In the genomic region with DNA sequence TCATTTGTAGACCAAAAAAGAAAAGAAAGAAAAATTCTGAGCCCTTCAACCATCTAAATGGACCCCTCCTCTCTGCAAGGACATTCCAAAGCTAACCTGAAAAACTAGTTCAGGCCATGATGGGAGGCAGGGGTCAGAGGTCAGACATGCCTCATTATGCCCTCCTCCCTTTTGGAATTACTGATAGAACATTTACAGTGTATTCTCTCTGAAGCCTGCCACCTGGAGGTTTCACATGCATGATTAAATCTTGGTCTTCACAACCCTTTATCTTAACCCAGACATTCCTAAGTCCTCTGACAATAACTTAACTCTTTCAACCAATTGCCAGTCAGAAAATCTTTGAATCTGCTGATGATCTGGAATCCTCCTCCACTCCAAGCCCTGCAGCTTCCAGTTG, we compare ENCODE assay signal across 9 cellular contexts.
DNase-seq lines count a peak whose midpoint lies in the region; ATAC-seq and TF ChIP-seq lines count a peak whose summit lies in the region.
"Had no signal": no experiment of that assay in that cellular context is flagged by ENCODE, and none has a peak within 500 bp of the region (broad histone marks: within the 10 kb centered on the region; RNA-seq: fewer than 3 reads in every experiment).

No MANE protein-coding gene starts in this region.

- peaks cover 0 to 10% (median 0%) of the 10 kb centered on the region in 3 donors for H3K27me3 ChIP-seq in stomach

- H3K9me3 ChIP-seq in stomach, result peaks cover 0 to 9% (median 0%) of the 10 kb centered on the region in 4 donors

- POLR2A ChIA-PET in activated CD4-positive, alpha-beta memory T cell treated with anti-CD3 and anti-CD28 coated beads for 36 hours (lab: Charles Lee), result interaction anchor here (1.0 kb wide), 1 partner anchor 361 kb away, joined by 3 read pairs; a partner anchor contains a TSS

- no peak for TF ChIP-seq EP300 in stomach (IDR thresholded peaks at IDR 0.05)

- peaks cover 22% of the 10 kb centered on the region for H3K4me1 Mint-ChIP-seq in activated CD4-positive, alpha-beta memory T cell treated with anti-CD3 and anti-CD28 coated beads for 36 hours (ENCODE audit: low read depth)
- H3K4me1 Mint-ChIP-seq: CD14-positive monocyte had no signal

- peak; percentile 91 for DNase-seq in ACHN
- DNase-seq in GM13976 (ENCODE audit: low spot score), result no peak
- no peak for DNase-seq in activated CD4-positive, alpha-beta memory T cell treated with anti-CD3 and anti-CD28 coated beads for 36 hours
- peak; percentile 88 for DNase-seq in glomerular visceral epithelial cell (ENCODE audit: extremely low spot score)
- no peak for DNase-seq in OCI-M2 (lab: John Stamatoyannopoulos, UW; ENCODE audit: unreplicated experiment)
- no peak for DNase-seq in stomach

- H3K4me3 Mint-ChIP-seq in activated CD4-positive, alpha-beta memory T cell treated with anti-CD3 and anti-CD28 coated beads for 36 hours, result peak overlapping the region; percentile 21
- H3K4me3 Mint-ChIP-seq: CD14-positive monocyte had no signal

- TF ChIP-seq POLR2A in stomach (IDR thresholded peaks at IDR 0.05), result no peak

- in situ Hi-C loops in ACHN (cut with HindIII; ENCODE audit: low pct_ligation_motif_present, low pct_unique_long_range_greater_than_20kb, low sequenced_read_pairs), result no loop called here
- in situ Hi-C loops in GM13976 (cut with MboI; ENCODE audit: low sequenced_read_pairs, unreplicated experiment), result loop anchor here (10.0 to 25.0 kb wide), 2 partner anchors 368 to 976 kb away; no protein-coding TSS in a partner anchor

- H3K9me3 Mint-ChIP-seq in activated CD4-positive, alpha-beta memory T cell treated with anti-CD3 and anti-CD28 coated beads for 36 hours, result no peaks in the 10 kb centered on the region

- ATAC-seq in GM21526 (IDR thresholded peaks at IDR 0.05; ENCODE audit: low FRiP score, unreplicated experiment) (no peak), HG03196 (IDR thresholded peaks at IDR 0.05; ENCODE audit: unreplicated experiment) (no peak)

- H3K4me1 ChIP-seq in stomach, result peaks cover 0 to 9% (median 3%) of the 10 kb centered on the region in 4 donors

- H3K27me3 Mint-ChIP-seq in activated CD4-positive, alpha-beta memory T cell treated with anti-CD3 and anti-CD28 coated beads for 36 hours, result no peaks in the 10 kb centered on the region

- TF ChIP-seq CTCF in GM13976 (IDR thresholded peaks at IDR 0.05; ENCODE audit: borderline replicate concordance, control extremely low read depth, extremely low read depth, insufficient read depth, missing control alignments) (peak; percentile 15), stomach (IDR thresholded peaks at IDR 0.05) (no peak)

- no peaks in the 10 kb centered on the region for H3K36me3 Mint-ChIP-seq in activated CD4-positive, alpha-beta memory T cell treated with anti-CD3 and anti-CD28 coated beads for 36 hours
- H3K36me3 Mint-ChIP-seq: CD14-positive monocyte had no signal

- intact Hi-C loops in activated CD4-positive, alpha-beta memory T cell treated with anti-CD3 and anti-CD28 coated beads for 36 hours (cut with micrococcal nuclease), result loop anchor here (1.0 kb wide), 1 partner anchor 364 kb away; no protein-coding TSS in a partner anchor
- intact Hi-C loops in stomach (cut with DNase I; ENCODE audit: low total_unique reads), result loop anchor here (10.0 kb wide), 2 partner anchors 368 to 978 kb away; no protein-coding TSS in a partner anchor

- no peak overlapping the region for H3K4me3 ChIP-seq in stomach

- no peaks in the 10 kb centered on the region for H3K36me3 ChIP-seq in stomach

- peak overlapping the region; percentile 13 for H3K27ac Mint-ChIP-seq in activated CD4-positive, alpha-beta memory T cell treated with anti-CD3 and anti-CD28 coated beads for 36 hours
- H3K27ac Mint-ChIP-seq: CD14-positive monocyte had no signal

- CTCF ChIA-PET in activated CD4-positive, alpha-beta memory T cell treated with anti-CD3 and anti-CD28 coated beads for 36 hours (lab: Charles Lee), result interaction anchor here (0.6 to 3.1 kb wide), 12 partner anchors 10 to 408 kb away, joined by 3 to 89 read pairs (median 8); a partner anchor contains a TSS

- no peak overlapping the region for H3K27ac ChIP-seq in stomach

Comparison
In these comparisons a context has a peak if more than half of its experiments do, and no peak if none do; other contexts are left out.
1. DNase-seq: peak in ACHN (single experiment) and glomerular visceral epithelial cell (single experiment); none in GM13976 (single experiment), activated CD4-positive, alpha-beta memory T cell treated with anti-CD3 and anti-CD28 coated beads for 36 hours (single experiment), OCI-M2 (single experiment) and stomach (single experiment).